In the genomic region with DNA sequence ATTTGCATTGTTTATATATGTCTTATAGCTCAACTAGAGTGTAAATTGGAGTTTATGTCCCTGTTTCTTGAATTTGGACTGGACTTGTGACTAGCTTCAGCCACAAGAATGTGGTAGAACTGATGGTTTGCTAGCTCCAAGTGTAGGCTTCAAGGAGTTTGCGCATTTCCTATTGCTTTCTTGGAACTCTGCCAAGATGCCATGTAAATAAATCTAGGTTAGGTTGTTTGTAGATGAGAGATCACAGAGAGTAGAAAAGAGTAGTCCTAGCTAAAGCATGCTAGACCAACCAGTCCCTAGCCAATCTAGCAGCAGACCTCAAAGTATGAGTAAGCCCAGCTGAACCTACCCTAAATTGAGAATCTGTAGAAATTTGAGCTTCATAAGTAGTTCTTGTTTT, we compare ENCODE assay signal across 1 cellular context.
TF ChIP-seq lines count a peak whose summit lies in the region.

No MANE protein-coding gene starts in this region.

TF ChIP-seq in WTC11, 78 proteins besides CTCF, POLR2A, EP300 and RAD21 (continued from another document):
- no peak for TF ChIP-seq ARID4B (CRISPR knock-in tag; IDR thresholded peaks at IDR 0.05; ENCODE audit: borderline replicate concordance)
- TF ChIP-seq ZNF416 (CRISPR knock-in tag; IDR thresholded peaks at IDR 0.05): no peak
- TF ChIP-seq FOXK1 (CRISPR knock-in tag; IDR thresholded peaks at IDR 0.05): no peak
- TF ChIP-seq, protein P1, sequence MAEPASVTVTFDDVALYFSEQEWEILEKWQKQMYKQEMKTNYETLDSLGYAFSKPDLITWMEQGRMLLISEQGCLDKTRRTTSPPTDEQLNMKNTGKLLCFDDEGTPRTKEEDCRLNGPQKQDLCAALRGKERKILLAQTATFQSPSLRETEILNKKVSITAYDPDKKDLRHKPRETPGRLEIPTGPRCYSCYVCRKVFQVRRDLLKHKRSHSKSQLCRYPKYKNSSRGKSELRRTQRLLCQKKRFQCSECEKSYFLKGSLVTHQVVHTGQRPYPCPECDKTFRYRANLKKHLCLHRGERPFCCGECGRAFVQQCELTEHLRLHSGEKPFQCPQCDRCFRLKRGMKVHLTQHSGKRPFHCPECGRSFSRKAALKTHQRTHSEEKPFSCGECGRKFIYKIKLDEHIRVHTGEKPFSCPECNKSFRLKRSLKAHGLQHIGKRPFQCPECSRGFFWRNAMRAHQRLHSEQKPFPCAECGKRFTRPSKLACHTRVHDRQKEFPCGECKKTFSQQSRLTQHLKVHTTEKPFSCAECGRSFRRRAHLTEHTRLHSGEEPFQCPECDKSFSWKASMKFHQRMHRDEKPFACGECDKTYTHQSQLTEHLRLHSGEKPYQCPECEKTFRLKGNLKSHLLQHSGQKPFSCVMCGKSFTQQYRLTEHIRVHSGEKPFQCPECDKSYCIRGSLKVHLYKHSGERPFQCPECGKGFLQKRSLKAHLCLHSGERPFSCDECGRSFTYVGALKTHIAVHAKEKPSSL (CRISPR knock-in tag; conservative IDR thresholded peaks at IDR 0.05): no peak
- no peak for TF ChIP-seq ZNF396 (CRISPR knock-in tag; IDR thresholded peaks at IDR 0.05; ENCODE audit: borderline replicate concordance)
- no peak for TF ChIP-seq NFE2L1 (CRISPR knock-in tag; IDR thresholded peaks at IDR 0.05)
- no peak for TF ChIP-seq RORB (CRISPR knock-in tag; IDR thresholded peaks at IDR 0.05)
- TF ChIP-seq USF1 (CRISPR knock-in tag; IDR thresholded peaks at IDR 0.05): no peak
TF ChIP-seq in WTC11: peak in this region for 0.
